Comparison of ENCODE assay signal across 8 cellular contexts in the genomic region with DNA sequence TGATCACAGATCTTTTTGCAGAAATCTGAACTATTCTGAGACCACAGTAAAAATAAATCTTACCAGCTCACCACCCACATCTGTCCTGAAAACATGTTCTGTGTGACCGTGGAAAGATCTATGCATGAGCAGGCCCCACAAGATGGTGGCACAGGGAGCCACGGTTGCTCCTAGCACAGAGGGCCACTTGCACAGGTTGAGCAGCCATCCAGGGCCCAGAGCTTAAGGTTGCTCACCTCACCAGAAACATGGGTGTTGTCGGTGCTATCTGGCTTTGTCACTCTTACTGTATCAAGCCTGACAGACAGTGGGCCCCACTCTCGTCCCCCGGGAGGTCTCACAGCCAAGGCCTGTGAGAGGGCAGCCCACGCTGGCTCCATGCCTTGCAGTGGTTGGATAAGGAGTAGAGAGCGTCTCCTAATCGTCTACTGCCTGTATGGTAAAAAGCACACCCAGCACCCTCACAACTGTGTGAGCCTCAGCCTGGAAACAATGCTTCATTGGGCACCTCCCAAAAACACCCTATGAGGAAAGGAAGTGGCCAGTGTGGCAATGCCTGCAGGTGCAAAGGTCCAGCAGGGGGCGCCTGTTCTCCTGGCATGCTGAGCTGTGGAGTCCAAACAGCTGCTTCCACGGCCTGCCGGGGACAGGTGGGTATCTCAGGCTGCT. TPM values are rescaled to one million over a fixed set of nuclear protein-coding genes. Genes with fewer than 3 reads are reported as not detected.
DNase-seq lines count a peak whose midpoint lies in the region; ATAC-seq, FAIRE-seq and TF ChIP-seq lines count a peak whose summit lies in the region.

No MANE protein-coding gene starts in this region.

- no peak overlapping the region for H3K9ac ChIP-seq in H1 (replicated peaks in 1 of 4; ENCODE audit: extremely low read depth in 1 of 4, low read depth in 3 of 4, low read length in 3 of 4)

- no peak overlapping the region for H2AFZ ChIP-seq in H1 (ENCODE audit: low read length)

- 0 out of 3 replicates have a peak, but pooled peaks of 1 of the 2 experiments have one; percentile 17 for TF ChIP-seq POLR2A in H1 (IDR thresholded peaks at IDR 0.05; ENCODE audit: control extremely low read depth in 1 of 2, low read depth in 2 of 2, low read length in 2 of 2)

- no peak overlapping the region for H2BK120ac ChIP-seq in H1 (replicated peaks; ENCODE audit: low read depth, low read length)

- no peak overlapping the region for H3K18ac ChIP-seq in H1 (ENCODE audit: extremely low read depth, low read length)

- no peak overlapping the region for H3K14ac ChIP-seq in H1 (ENCODE audit: insufficient read length)

- no peaks in the 10 kb centered on the region for H3K23me2 ChIP-seq in H1 (ENCODE audit: low read depth, low read length)

- H3K4me3 ChIP-seq in H1 (ENCODE audit: extremely low read depth in 1 of 4, insufficient read depth in 2 of 4, low read depth in 3 of 4, low read length in 4 of 4): no peak overlapping the region

- H4K5ac ChIP-seq in H1 (ENCODE audit: insufficient read length, low read depth, low read length): no peak overlapping the region

- no peak overlapping the region for H4K91ac ChIP-seq in H1 (replicated peaks; ENCODE audit: insufficient read length, low read length)

- H3K27ac ChIP-seq in H1 (ENCODE audit: low read depth, low read length): no peak overlapping the region

- H3K56ac ChIP-seq in H1 (replicated peaks; ENCODE audit: insufficient read length, low read depth, low read length): no peak overlapping the region

- no peak overlapping the region for H2BK12ac ChIP-seq in H1 (ENCODE audit: low read depth, low read length)

- H3K4me2 ChIP-seq in H1 (ENCODE audit: insufficient read depth in 1 of 2, low read depth in 2 of 2, low read length in 2 of 2): no peak overlapping the region

- peaks cover 0 to 4% (median 2%) of the 10 kb centered on the region in 4 experiments; a peak in 2 of 7 replicates for H3K4me1 ChIP-seq in H1 (replicated peaks in 1 of 4; ENCODE audit: control insufficient read depth in 3 of 4, insufficient read depth in 4 of 4, low read length in 3 of 4)

- H3K36me3 ChIP-seq in H1 (ENCODE audit: control insufficient read depth in 2 of 4, insufficient read depth in 4 of 4, low read length in 3 of 4): peaks cover 2 to 31% (median 26%) of the 10 kb centered on the region in 4 experiments; a peak in 6 of 8 replicates

- 69% methylated on average over 11 of the region's 11 CpGs; no CpG with 5 or more reads in 1 of the 2 experiments for WGBS in H1 (ENCODE audit: extremely low coverage in 1 of 2, insufficient coverage in 1 of 2, insufficient read length in 1 of 2, insufficient replicate concordance in 2 of 2, low coverage in 1 of 2, low lambda C conversion rate in 2 of 2, missing lambda C conversion rate in 1 of 2), 2 experiments

- TF ChIP-seq RAD21 in H1 (IDR thresholded peaks at IDR 0.05 in 1 of 2, conservative IDR thresholded peaks at IDR 0.05 in 1 of 2; ENCODE audit: low read depth in 2 of 2, low read length in 2 of 2): peak; percentile 80 to 89

- POLR2A ChIA-PET in HEK293T (lab: Yijun Ruan, JAX): no interaction called here
- POLR2A ChIA-PET in H1 (lab: Charles Lee; ENCODE audit: partially characterized antibody): interaction anchor here (0.6 to 2.9 kb wide), 16 partner anchors 9 to 336 kb away, joined by 3 to 13 read pairs (median 3); a partner anchor contains a TSS

- H3K9me3 ChIP-seq in H1 (ENCODE audit: insufficient read depth in 2 of 2, low read depth in 1 of 2, low read length in 1 of 2): no peaks in the 10 kb centered on the region

- H3K23ac ChIP-seq in H1 (ENCODE audit: insufficient read length): no peak overlapping the region

- no peak overlapping the region for H2BK15ac ChIP-seq in H1 (ENCODE audit: low read length)

- FAIRE-seq in H1 (lab: Jason Lieb, UNC): no peak

- DNase-seq in GF-D8 (lab: John Stamatoyannopoulos, UW) (peak; percentile 46), HEK293T (ENCODE audit: extremely low spot score) (peak; percentile 77), NCI-H526 treated with DMSO at 0.1 percent for 48 hours (lab: John Stamatoyannopoulos, UW) (peak; percentile 8), H1 (ENCODE audit: low read depth in 1 of 2, low spot score in 2 of 2) (peak; percentile 70 to 97), midbrain (lab: John Stamatoyannopoulos, UW) (peak; percentile 9)
- DNase-seq in activated CD4-positive, alpha-beta T cell treated with anti-CD3 and anti-CD28 coated beads, Interleukin-2, amount 50 U/mL, for 4 hours: peak; percentile 67
- peak; percentile 62 for DNase-seq in stimulated activated CD8-positive, alpha-beta memory T cell treated with anti-CD3 and anti-CD28 coated beads, Interleukin-7, amount 100 ng/mL, for 24 hours (ENCODE audit: low read depth)

- H2BK20ac ChIP-seq in H1 (ENCODE audit: low read length): no peak overlapping the region

- H4K20me1 ChIP-seq in H1 (replicated peaks in 1 of 2; ENCODE audit: control insufficient read depth in 1 of 2, insufficient read depth in 2 of 2, low read length in 2 of 2): peaks cover 6 to 12% of the 10 kb centered on the region in 2 experiments

- CTCF ChIA-PET in HEK293T (lab: Yijun Ruan, JAX): interaction anchor here (0.6 to 2.4 kb wide), 9 partner anchors 11 to 352 kb away, joined by 3 to 24 read pairs (median 3); no protein-coding TSS in a partner anchor
- CTCF ChIA-PET in H1 (lab: Charles Lee; ENCODE audit: partially characterized antibody): interaction anchor here (0.6 to 6.2 kb wide), 37 partner anchors 9 to 753 kb away, joined by 3 to 96 read pairs (median 4); a partner anchor contains a TSS

- no peaks in the 10 kb centered on the region for H3K79me2 ChIP-seq in H1 (ENCODE audit: control insufficient read depth in 1 of 2, insufficient read depth in 2 of 2, low read length in 2 of 2)

- no peak overlapping the region for H2BK5ac ChIP-seq in H1 (ENCODE audit: low read depth, low read length)

- 0 out of 3 replicates have a peak, but pooled peaks of 1 of the 2 experiments have one; percentile 15 for TF ChIP-seq EP300 in H1 (IDR thresholded peaks at IDR 0.05; ENCODE audit: borderline replicate concordance in 1 of 2, low read depth in 2 of 2, low read length in 2 of 2)

- no peak for ATAC-seq in HG03095 (IDR thresholded peaks at IDR 0.05; ENCODE audit: unreplicated experiment)

- H2AK5ac ChIP-seq in H1 (ENCODE audit: low read depth, low read length): no peak overlapping the region

- H4K8ac ChIP-seq in H1 (ENCODE audit: extremely low read depth, insufficient read depth, low read length): no peak overlapping the region

- TF ChIP-seq CTCF in H1 (IDR thresholded peaks at IDR 0.05; ENCODE audit: control extremely low read depth in 1 of 3, insufficient read depth in 1 of 3, low read depth in 1 of 3, low read length in 3 of 3): peak; percentile 95 to 99 (median 99)

- no peaks in the 10 kb centered on the region for H3K27me3 ChIP-seq in H1 (replicated peaks in 1 of 4; ENCODE audit: control insufficient read depth in 3 of 4, extremely low read depth in 1 of 4, insufficient read depth in 3 of 4, low read length in 3 of 4)

- 0 out of 2 replicates have a peak, but pooled peaks cover 2% of the 10 kb centered on the region for H3K79me1 ChIP-seq in H1 (ENCODE audit: low read depth, low read length)

- H3K4ac ChIP-seq in H1 (replicated peaks; ENCODE audit: insufficient read length, low read depth, low read length): no peak overlapping the region

TF ChIP-seq in HEK293T, 16 proteins besides CTCF, POLR2A, EP300 and RAD21 (continues in another document):
- TF ChIP-seq FOXA1 (IDR thresholded peaks at IDR 0.05) (no peak), L3MBTL2 (conservative IDR thresholded peaks at IDR 0.05) (no peak), FOXM1 (IDR thresholded peaks at IDR 0.05; ENCODE audit: borderline replicate concordance) (no peak), HDGF (IDR thresholded peaks at IDR 0.05; ENCODE audit: borderline replicate concordance) (no peak), TARDBP (IDR thresholded peaks at IDR 0.05) (no peak), CTBP1 (IDR thresholded peaks at IDR 0.05; ENCODE audit: borderline replicate concordance) (no peak), SUZ12 (IDR thresholded peaks at IDR 0.05) (no peak), ELF4 (IDR thresholded peaks at IDR 0.05) (no peak)

TF ChIP-seq in H1, 55 proteins besides CTCF, POLR2A, EP300 and RAD21 (continues in another document):
- peak; percentile 27 for TF ChIP-seq SAP30 (IDR thresholded peaks at IDR 0.05; ENCODE audit: insufficient read depth, insufficient replicate concordance, low read length)
- no peak for TF ChIP-seq JUND (IDR thresholded peaks at IDR 0.05; ENCODE audit: low read length)
- TF ChIP-seq EZH2 (IDR thresholded peaks at IDR 0.05; ENCODE audit: low read depth, low read length, severe bottlenecking): no peak
- no peak for TF ChIP-seq KDM4A (IDR thresholded peaks at IDR 0.05; ENCODE audit: low read depth, low read length, severe bottlenecking)
- TF ChIP-seq, protein P1, sequence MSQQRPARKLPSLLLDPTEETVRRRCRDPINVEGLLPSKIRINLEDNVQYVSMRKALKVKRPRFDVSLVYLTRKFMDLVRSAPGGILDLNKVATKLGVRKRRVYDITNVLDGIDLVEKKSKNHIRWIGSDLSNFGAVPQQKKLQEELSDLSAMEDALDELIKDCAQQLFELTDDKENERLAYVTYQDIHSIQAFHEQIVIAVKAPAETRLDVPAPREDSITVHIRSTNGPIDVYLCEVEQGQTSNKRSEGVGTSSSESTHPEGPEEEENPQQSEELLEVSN (IDR thresholded peaks at IDR 0.05): no peak
- TF ChIP-seq BACH1 (IDR thresholded peaks at IDR 0.05; ENCODE audit: low read length): no peak; the same call in 1 of the 2 replicates
- TF ChIP-seq FOSL1 (IDR thresholded peaks at IDR 0.05; ENCODE audit: insufficient read depth, low read depth, low read length): no peak

RNA-seq across cellular contexts. Expression of a gene that starts 19.6 kb away (rescaled TPM):
- total RNA-seq in H1 (2021; fragmentation: NEBNext Ultra II Directional; extraction: Animal tissue kit (Norgen Biotek cat#: 25700)): 126 and 128 TPM in 2 replicates
- polyA plus RNA-seq in H1 (2011; rRNA removed): 223 and 288 TPM in 2 replicates
- 206 TPM for polyA plus RNA-seq in H1 (2011; cell fraction: cytosol; rRNA removed)
- 196 TPM for polyA plus RNA-seq in H1 (2011; cell fraction: nucleus; rRNA removed)
- polyA plus RNA-seq in H1 (2012, experiment 1 of 2): 96.3 to 131 TPM (median 121 TPM) in 4 replicates
- polyA plus RNA-seq in H1 (2012, experiment 2 of 2): 81.1 TPM
- polyA plus RNA-seq in H1 (2013, experiment 1 of 2): 88.3 TPM
- polyA plus RNA-seq in H1 (2013, experiment 2 of 2): 92.6 TPM
- 69.6 and 75.5 TPM in 2 replicates for polyA minus RNA-seq in H1 (2011; rRNA and poly(A)+ RNA removed)
- polyA minus RNA-seq in H1 (2011; cell fraction: cytosol; rRNA and poly(A)+ RNA removed): 91.3 TPM
- polyA minus RNA-seq in H1 (2011; cell fraction: nucleus; rRNA and poly(A)+ RNA removed): 58.7 TPM

RNA-seq across cellular contexts. Expression of a gene that starts 49.4 kb away (rescaled TPM):
- total RNA-seq in H1 (2021; fragmentation: NEBNext Ultra II Directional; extraction: Animal tissue kit (Norgen Biotek cat#: 25700)): 81.7 and 84.8 TPM in 2 replicates
- polyA plus RNA-seq in H1 (2011; rRNA removed): 27.0 and 29.7 TPM in 2 replicates
- polyA plus RNA-seq in H1 (2011; cell fraction: cytosol; rRNA removed): 45.2 TPM
- polyA plus RNA-seq in H1 (2011; cell fraction: nucleus; rRNA removed): 29.6 TPM
- polyA plus RNA-seq in H1 (2012, experiment 1 of 2): 48.1 to 62.5 TPM (median 54.7 TPM) in 4 replicates
- 15.9 TPM for polyA plus RNA-seq in H1 (2012, experiment 2 of 2)
- polyA plus RNA-seq in H1 (2013, experiment 1 of 2): 47.5 TPM
- 50.2 TPM for polyA plus RNA-seq in H1 (2013, experiment 2 of 2)
- 44.7 and 45.5 TPM in 2 replicates for polyA minus RNA-seq in H1 (2011; rRNA and poly(A)+ RNA removed)
- 32.4 TPM for polyA minus RNA-seq in H1 (2011; cell fraction: cytosol; rRNA and poly(A)+ RNA removed)
- 29.5 TPM for polyA minus RNA-seq in H1 (2011; cell fraction: nucleus; rRNA and poly(A)+ RNA removed)

Comparison
In these comparisons a context has a peak if more than half of its experiments do, and no peak if none do; other contexts are left out.
1. DNase-seq: peak in every context shown above with its lines; median percentile 84 in H1; 77 in HEK293T; 67 in activated CD4-positive, alpha-beta T cell treated with anti-CD3 and anti-CD28 coated beads, Interleukin-2, amount 50 U/mL, for 4 hours; 62 in stimulated activated CD8-positive, alpha-beta memory T cell treated with anti-CD3 and anti-CD28 coated beads, Interleukin-7, amount 100 ng/mL, for 24 hours; 46 in GF-D8; 9 in midbrain; 8 in NCI-H526 treated with DMSO at 0.1 percent for 48 hours.